Comparison of ENCODE assay signal across 11 cellular contexts in the genomic region with DNA sequence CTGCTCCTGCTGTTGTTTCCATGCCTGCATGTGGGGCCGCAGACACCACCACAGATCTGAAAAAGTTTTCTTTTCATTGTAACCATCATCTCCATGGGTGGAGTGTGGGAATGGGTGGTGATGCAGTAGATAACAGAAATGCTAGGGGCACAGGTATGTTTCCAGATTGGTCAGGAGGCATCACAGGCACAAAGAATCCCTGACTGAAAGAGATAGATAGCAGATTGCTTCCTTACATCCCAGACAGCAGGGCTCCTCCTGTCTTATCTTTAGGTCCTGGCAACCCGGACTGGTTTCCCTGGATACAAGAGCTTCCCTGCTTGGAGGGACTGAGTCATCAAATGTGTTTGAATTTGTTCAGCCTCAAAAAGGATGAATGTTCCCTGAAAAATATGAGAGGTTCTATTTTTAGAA.
DNase-seq lines count a peak whose midpoint lies in the region; ATAC-seq, FAIRE-seq and TF ChIP-seq lines count a peak whose summit lies in the region.
"Had no signal": no experiment of that assay in that cellular context is flagged by ENCODE, and none has a peak within 500 bp of the region (broad histone marks: within the 10 kb centered on the region; RNA-seq: fewer than 3 reads in every experiment).

No MANE protein-coding gene starts in this region.

- H3K4me3 ChIP-seq in fibroblast of mammary gland (ENCODE audit: control insufficient read depth, low read depth, low read length), result no peak overlapping the region
- no peak overlapping the region for H3K4me3 ChIP-seq in trophoblast cell (ENCODE audit: low read depth, low read length)
- no peak overlapping the region for H3K4me3 ChIP-seq in left lung
- H3K4me3 ChIP-seq: right atrium auricular region had no signal

- no peak overlapping the region for H4K8ac ChIP-seq in trophoblast cell (ENCODE audit: low read depth, low read length)

- no peak overlapping the region for H4K12ac ChIP-seq in trophoblast cell (ENCODE audit: low read depth, low read length)

- H3K14ac ChIP-seq in trophoblast cell (ENCODE audit: low read length), result no peak overlapping the region

- H2AFZ ChIP-seq in trophoblast cell (ENCODE audit: insufficient read depth, low read length, poor library complexity), result no peak overlapping the region

- H4K91ac ChIP-seq in trophoblast cell (ENCODE audit: low read depth, low read length), result no peak overlapping the region

- H3K36me3 ChIP-seq in trophoblast cell (ENCODE audit: control insufficient read depth in 1 of 2, insufficient read depth in 2 of 2, low read length in 2 of 2) (no peaks in the 10 kb centered on the region), left lung (no peaks in the 10 kb centered on the region)
- H3K36me3 ChIP-seq: right atrium auricular region had no signal

- H3K9ac ChIP-seq in trophoblast cell (ENCODE audit: low read length), result no peak overlapping the region

- no peaks in the 10 kb centered on the region for H3K9me3 ChIP-seq in trophoblast cell (ENCODE audit: insufficient read depth, low read depth, low read length)
- H3K9me3 ChIP-seq in left lung, result no peaks in the 10 kb centered on the region
- H3K9me3 ChIP-seq: right atrium auricular region had no signal

- H2AK5ac ChIP-seq in trophoblast cell (ENCODE audit: low read length), result no peak overlapping the region

- intact Hi-C loops in left lung (cut with DNase I), result no loop called here

- H3K4ac ChIP-seq in trophoblast cell (ENCODE audit: low read depth, low read length), result no peak overlapping the region

- H3K4me2 ChIP-seq in trophoblast cell (ENCODE audit: low read length), result no peak overlapping the region

- no peak for ATAC-seq in HG03139 (IDR thresholded peaks at IDR 0.05; ENCODE audit: unreplicated experiment)
- no peak for ATAC-seq in left lung
- ATAC-seq: activated T-helper 17 cell treated with anti-CD3 and anti-CD28 coated beads, Interleukin-2, amount 50 U/mL, for 72 hours had no signal

- H3K4me1 ChIP-seq in trophoblast cell (ENCODE audit: control insufficient read depth in 1 of 2, insufficient read depth in 2 of 2, low read length in 2 of 2) (peaks cover 0 to 3% of the 10 kb centered on the region in 2 experiments), left lung (no peaks in the 10 kb centered on the region)
- H3K4me1 ChIP-seq: right atrium auricular region had no signal

- no peak for FAIRE-seq in RCC 7860 (lab: Jason Lieb, UNC)

- DNase-seq in DMS 273 (lab: John Stamatoyannopoulos, UW; ENCODE audit: unreplicated experiment) (peak; percentile 17), DMS 273 treated with DMSO at 0.1 percent for 48 hours (lab: John Stamatoyannopoulos, UW) (no peak), RCC 7860 (ENCODE audit: low spot score) (peak; percentile 22), fibroblast of mammary gland (ENCODE audit: low read depth) (peak; percentile 3), trophoblast cell (peak in 1 of 2 donors; percentile 3), T-helper 1 cell (no peak), left lung (no peak)

- TF ChIP-seq CTCF in fibroblast of mammary gland (conservative IDR thresholded peaks at IDR 0.05; ENCODE audit: control insufficient read depth, insufficient read depth, low read depth, low read length) (no peak), left lung (IDR thresholded peaks at IDR 0.05) (no peak)

- no peak overlapping the region for H3K23ac ChIP-seq in trophoblast cell (ENCODE audit: low read length)

- no peak overlapping the region for H3K18ac ChIP-seq in trophoblast cell (ENCODE audit: low read length)

- no peak overlapping the region for H2BK12ac ChIP-seq in trophoblast cell (ENCODE audit: low read length)

- H3K79me1 ChIP-seq in trophoblast cell (ENCODE audit: low read length), result peaks cover 14% of the 10 kb centered on the region

- H3K27me3 ChIP-seq in trophoblast cell (ENCODE audit: insufficient read depth, low read length) (no peaks in the 10 kb centered on the region), left lung (no peaks in the 10 kb centered on the region)
- H3K27me3 ChIP-seq: right atrium auricular region had no signal

- no peak overlapping the region for H2BK5ac ChIP-seq in trophoblast cell (ENCODE audit: low read depth, low read length, poor library complexity)

- no peak overlapping the region for H2BK120ac ChIP-seq in trophoblast cell (ENCODE audit: insufficient read depth, low read length, poor library complexity)

- peaks cover 4% of the 10 kb centered on the region for H3K79me2 ChIP-seq in trophoblast cell (ENCODE audit: control insufficient read depth, insufficient read depth, low read length, poor library complexity)

- no CpG with 5 or more reads among the region's 2 CpGs for WGBS in trophoblast cell (ENCODE audit: extremely low coverage, insufficient coverage, insufficient read length)

- H3K27ac ChIP-seq in trophoblast cell (ENCODE audit: low read depth, low read length) (peak overlapping the region; percentile 70), left lung (no peak overlapping the region)
- H3K27ac ChIP-seq: 22Rv1, right atrium auricular region had no signal

Comparison
In these comparisons a context has a peak if more than half of its experiments do, and no peak if none do; other contexts are left out.
1. DNase-seq: peak in DMS 273 (single experiment), RCC 7860 (single experiment) and fibroblast of mammary gland (single experiment); none in DMS 273 treated with DMSO at 0.1 percent for 48 hours (single experiment), T-helper 1 cell (0 of 5) and left lung (0 of 2).